26 cellular contexts compared by ENCODE assay signal in the genomic region with DNA sequence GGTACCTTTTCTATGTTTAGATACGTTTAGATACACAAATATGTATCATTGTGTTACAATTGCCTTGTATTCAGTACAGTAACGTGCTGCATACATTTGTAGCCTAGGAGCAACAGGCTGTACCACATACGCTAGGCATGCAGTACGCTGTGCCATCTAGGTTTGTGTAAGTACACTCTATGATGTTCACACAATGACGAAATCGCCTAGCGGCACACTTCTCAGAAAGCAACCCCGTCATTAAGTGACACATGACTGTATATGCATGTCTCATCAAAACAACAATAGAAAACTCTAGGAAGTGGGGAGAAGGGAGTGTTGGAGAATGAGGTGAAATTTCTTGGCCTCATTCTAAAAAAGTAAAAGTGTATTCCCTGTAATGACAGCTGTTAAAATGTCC. TPM values are rescaled to one million over a fixed set of nuclear protein-coding genes. Genes with fewer than 3 reads are reported as not detected.
"Had no signal": no experiment of that assay in that cellular context is flagged by ENCODE, and none has a peak within 500 bp of the region (broad histone marks: within the 10 kb centered on the region; RNA-seq: fewer than 3 reads in every experiment).

No MANE protein-coding gene starts in this region.

- H3K27ac ChIP-seq: heart left ventricle, ovary, right lobe of liver, testis, transverse colon, uterus had no signal

- ATAC-seq: activated CD8-positive, alpha-beta T cell treated with anti-CD3 and anti-CD28 coated beads for 36 hours; activated naive CD8-positive, alpha-beta T cell treated with anti-CD3 and anti-CD28 coated beads, Interleukin-2, amount 50 U/mL, for 24 hours; heart left ventricle; left colon; right lobe of liver; stimulated activated naive CD8-positive, alpha-beta T cell treated with anti-CD3 and anti-CD28 coated beads, Interleukin-15, Interleukin-2, amounts not matched to agents 100 U/mL and 50 U/mL, for 24 hours; T-helper 17 cell had no signal

- H3K9me3 ChIP-seq: heart left ventricle, ovary, right lobe of liver, testis, transverse colon, uterus had no signal

- H3K4me1 ChIP-seq: right lobe of liver, testis, transverse colon, uterus had no signal

- H3K4me3 ChIP-seq: heart left ventricle, ovary, right lobe of liver, testis, transverse colon, uterus had no signal

- H3K27me3 ChIP-seq: heart left ventricle, ovary, right lobe of liver, testis, transverse colon, uterus had no signal

- H3K36me3 ChIP-seq: ovary, right lobe of liver, transverse colon, uterus had no signal

- DNase-seq: activated B cell treated with CpG ODN at 0.5 μM for 24 hours; activated CD4-positive, alpha-beta T cell treated with anti-CD3 and anti-CD28 coated beads, Interleukin-2, amount 50 U/mL, for 1 hour; activated CD8-positive, alpha-beta T cell treated with anti-CD3 and anti-CD28 coated beads for 36 hours; activated naive CD8-positive, alpha-beta T cell treated with anti-CD3 and anti-CD28 coated beads, Interleukin-2, amount 50 U/mL, for 24 hours; activated T-cell treated with anti-CD3 and anti-CD28 coated beads, Interleukin-2, amount 50 U/mL, for 48 hours; amygdala; dermis blood vessel endothelial cell; effector CD4-positive, alpha-beta T cell; foreskin fibroblast; heart left ventricle; hypothalamus; immature natural killer cell; kidney; left colon; mammary epithelial cell; nephron progenitor cell; ovary; right lobe of liver; stimulated activated CD4-positive, alpha-beta T cell treated with anti-CD3 and anti-CD28 coated beads, Interleukin-2, amount 100 ng/mL, for 48 hours; stimulated activated naive CD8-positive, alpha-beta T cell treated with anti-CD3 and anti-CD28 coated beads, Interleukin-15, Interleukin-2, amounts not matched to agents 100 U/mL and 50 U/mL, for 24 hours; T-helper 17 cell; T1000; testis; transverse colon; uterus had no signal

RNA-seq across cellular contexts. Expression of a gene that starts 32.7 kb away (rescaled TPM):
- total RNA-seq: activated B cell treated with CpG ODN at 0.5 μM for 24 hours; activated CD8-positive, alpha-beta T cell treated with anti-CD3 and anti-CD28 coated beads for 36 hours; activated T-helper 2 cell treated with anti-CD3 and anti-CD28 coated beads, Interferon-gamma antibody, Interleukin-2, Interleukin-4, amounts not matched to agents 10 μg/mL and 5 μg/mL and 100 μg/mL, durations not matched to agents 14 hours and 24 hours and 36 hours had no signal
